In the genomic region with DNA sequence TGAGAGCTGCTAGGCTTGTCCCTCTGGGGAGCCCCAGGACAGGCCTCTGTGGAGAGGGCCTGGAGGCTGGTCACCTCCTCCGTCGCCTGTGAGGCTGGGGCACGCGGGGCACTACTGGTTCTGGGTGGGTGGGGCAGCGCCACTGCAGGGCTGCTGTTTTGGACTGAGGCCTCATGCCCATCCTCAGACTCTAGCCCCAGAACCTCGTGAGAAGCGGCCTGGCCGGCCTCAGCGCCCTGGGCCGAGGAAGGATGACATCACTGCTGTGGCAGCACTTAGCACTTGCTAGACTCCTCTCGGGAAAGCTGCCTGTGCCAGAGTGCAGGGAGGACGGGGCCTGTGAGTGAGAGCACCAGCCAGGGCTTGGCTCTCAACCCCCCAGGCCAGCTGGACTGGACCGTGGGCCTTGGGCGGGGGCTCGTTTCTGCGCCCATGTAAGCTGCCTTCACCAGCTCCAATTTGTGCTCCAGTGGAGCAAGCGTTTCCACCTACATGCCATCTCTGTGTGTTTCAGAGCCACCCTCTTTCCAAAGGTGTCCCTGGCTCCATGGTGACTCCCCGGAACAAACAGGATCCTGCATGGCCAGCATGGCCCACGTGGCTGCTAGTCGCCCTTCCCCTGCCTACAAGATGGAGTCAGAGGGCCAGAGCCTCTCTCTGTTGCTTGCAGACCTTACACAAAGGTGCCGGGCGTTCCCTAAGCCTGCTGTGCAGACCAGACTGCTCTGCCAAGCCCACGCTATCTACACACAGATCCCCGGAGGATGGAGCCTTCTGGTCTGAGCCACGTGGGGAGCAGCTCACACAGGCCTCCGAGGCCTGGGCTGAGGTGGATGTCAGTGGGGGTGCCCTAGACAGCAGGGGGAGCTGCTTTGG, we compare ENCODE assay signal across 16 cellular contexts.
DNase-seq lines count a peak whose midpoint lies in the region; ATAC-seq and TF ChIP-seq lines count a peak whose summit lies in the region.
"Had no signal": no experiment of that assay in that cellular context is flagged by ENCODE, and none has a peak within 500 bp of the region (broad histone marks: within the 10 kb centered on the region; RNA-seq: fewer than 3 reads in every experiment).

No MANE protein-coding gene starts in this region.

- TF ChIP-seq CTCF in osteoblast (IDR thresholded peaks at IDR 0.05; ENCODE audit: extremely low read depth, low read depth, low read length): no peak

- H3K36me3 ChIP-seq in osteoblast (ENCODE audit: insufficient read depth, low read length): no peaks in the 10 kb centered on the region
- H3K36me3 ChIP-seq: brain microvascular endothelial cell, tibial nerve had no signal

- no peak overlapping the region for H3K4me3 ChIP-seq in osteoblast (ENCODE audit: insufficient read depth, low read length)
- H3K4me3 ChIP-seq: tibial nerve had no signal

- H3K9me3 ChIP-seq in osteoblast (ENCODE audit: low read depth, low read length): no peaks in the 10 kb centered on the region
- H3K9me3 ChIP-seq: tibial nerve had no signal

- H3K27ac ChIP-seq in osteoblast (ENCODE audit: low read depth, low read length): no peak overlapping the region
- H3K27ac ChIP-seq: brain microvascular endothelial cell, tibial nerve had no signal

- peaks cover 5% of the 10 kb centered on the region for H3K27me3 ChIP-seq in osteoblast (ENCODE audit: insufficient read depth, low read length)
- H3K27me3 ChIP-seq: brain microvascular endothelial cell, tibial nerve had no signal

- in situ Hi-C loops in G401 (cut with HindIII; ENCODE audit: low sequenced_read_pairs): no loop called here

- peak; percentile 58 for DNase-seq in G401 (ENCODE audit: low spot score)
- DNase-seq in RPMI7951 (ENCODE audit: low read depth): peak; percentile 48
- DNase-seq in globus pallidus (ENCODE audit: low spot score): peak; percentile 31
- peak; percentile 67 for DNase-seq in osteoblast (ENCODE audit: insufficient read length, low spot score, missing footprints)
- DNase-seq in stimulated activated CD4-positive, alpha-beta T cell treated with anti-CD3 and anti-CD28 coated beads, Interleukin-2, amount 100 ng/mL, for 24 hours: no peak
- DNase-seq: activated CD8-positive, alpha-beta memory T cell treated with anti-CD3 and anti-CD28 coated beads, Interleukin-2, amount 10 ng/mL, durations not matched to agents 7 days and 5 days; activated naive CD4-positive, alpha-beta T cell treated with Interleukin-2 at 50 U/mL for 16 hours; brain microvascular endothelial cell; CD4-positive, alpha-beta T cell; NCI-H1048; OCI-M1; stimulated activated CD4-positive, alpha-beta T cell treated with anti-CD3 and anti-CD28 coated beads, Interleukin-2, amount 100 ng/mL, for 48 hours had no signal

- H2AFZ ChIP-seq in osteoblast (ENCODE audit: low read length): no peak overlapping the region

- ATAC-seq in GM18520 (IDR thresholded peaks at IDR 0.05; ENCODE audit: unreplicated experiment): no peak
- no peak for ATAC-seq in GM21367 (IDR thresholded peaks at IDR 0.05; ENCODE audit: unreplicated experiment)
- ATAC-seq in GM19395 (IDR thresholded peaks at IDR 0.05; ENCODE audit: unreplicated experiment): no peak
- ATAC-seq: activated CD8-positive, alpha-beta memory T cell treated with anti-CD3 and anti-CD28 coated beads, Interleukin-2, amount 10 ng/mL, durations not matched to agents 7 days and 5 days had no signal

- H3K79me2 ChIP-seq in osteoblast (ENCODE audit: insufficient read depth, low read length): no peaks in the 10 kb centered on the region

- peaks cover 5% of the 10 kb centered on the region for H4K20me1 ChIP-seq in osteoblast (ENCODE audit: insufficient read depth, low read length)

- no peak overlapping the region for H3K4me2 ChIP-seq in osteoblast (ENCODE audit: insufficient read depth, low read length)

- no peaks in the 10 kb centered on the region for H3K4me1 ChIP-seq in osteoblast (ENCODE audit: insufficient read depth, low read length)
- H3K4me1 ChIP-seq: tibial nerve had no signal

Comparison
In these comparisons a context has a peak if more than half of its experiments do, and no peak if none do; other contexts are left out.
1. DNase-seq: peak in G401 (single experiment), RPMI7951 (single experiment), globus pallidus (single experiment) and osteoblast (single experiment); none in stimulated activated CD4-positive, alpha-beta T cell treated with anti-CD3 and anti-CD28 coated beads, Interleukin-2, amount 100 ng/mL, for 24 hours (0 of 2).